ENCODE assay signal across 8 cellular contexts in genomic region chr9:35726876-35727438, GRCh38. TPM values are rescaled to one million over a fixed set of nuclear protein-coding genes. Genes with fewer than 3 reads are reported as not detected.
DNase-seq lines count a peak whose midpoint lies in the region; ATAC-seq, FAIRE-seq and TF ChIP-seq lines count a peak whose summit lies in the region.

No MANE protein-coding gene starts in this region.

- TF ChIP-seq EP300 in upper lobe of left lung (IDR thresholded peaks at IDR 0.05), result no peak

- peaks cover 55% of the 10 kb centered on the region for H3K4me1 ChIP-seq in lower lobe of right lung
- H3K4me1 ChIP-seq in upper lobe of left lung, result peaks cover 46 to 56% (median 50%) of the 10 kb centered on the region in 4 donors

- CTCF ChIA-PET in HEK293T (lab: Yijun Ruan, JAX), result interaction anchor here (1.9 kb wide), 1 partner anchor 31 kb away, joined by 6 read pairs; no protein-coding TSS in a partner anchor

- no peak overlapping the region for H3K4me3 ChIP-seq in bronchial epithelial cell (ENCODE audit: low read depth, low read length)
- H3K4me3 ChIP-seq in lower lobe of right lung, result peak overlapping the region; percentile 84
- peak overlapping the region in 2 of 4 donors; percentile 63 to 85 for H3K4me3 ChIP-seq in upper lobe of left lung

- no peak for TF ChIP-seq POLR2A in upper lobe of left lung (IDR thresholded peaks at IDR 0.05)

- POLR2A ChIA-PET in HEK293T (lab: Yijun Ruan, JAX), result interaction anchor here (0.6 kb wide), 1 partner anchor 63 kb away, joined by 4 read pairs; no protein-coding TSS in a partner anchor

- H3K9me3 ChIP-seq in lower lobe of right lung (no peaks in the 10 kb centered on the region), upper lobe of left lung (no peaks in the 10 kb centered on the region)

- ATAC-seq in lower lobe of right lung (peak; percentile 50 to 51), upper lobe of left lung (ENCODE audit: low FRiP score in 2 of 2) (no peak), HG03520 (IDR thresholded peaks at IDR 0.05; ENCODE audit: unreplicated experiment) (no peak)

- H3K27me3 ChIP-seq in bronchial epithelial cell (ENCODE audit: control insufficient read depth, insufficient read depth, low read length), result no peaks in the 10 kb centered on the region
- no peaks in the 10 kb centered on the region for H3K27me3 ChIP-seq in lower lobe of right lung (ENCODE audit: low read depth)
- no peaks in the 10 kb centered on the region for H3K27me3 ChIP-seq in upper lobe of left lung

- 36 to 52% methylated on average over 4 of the region's 4 CpGs for WGBS in upper lobe of left lung, 2 donors

- H3K36me3 ChIP-seq in bronchial epithelial cell (ENCODE audit: control insufficient read depth, insufficient read depth, low read length) (peaks cover 21% of the 10 kb centered on the region), lower lobe of right lung (peaks cover 49% of the 10 kb centered on the region), upper lobe of left lung (peaks cover 26 to 45% (median 40%) of the 10 kb centered on the region in 4 donors)

- peak; percentile 19 for TF ChIP-seq CTCF in bronchial epithelial cell (IDR thresholded peaks at IDR 0.05; ENCODE audit: insufficient read depth, low read length, severe bottlenecking)
- no peak for TF ChIP-seq CTCF in lower lobe of right lung (IDR thresholded peaks at IDR 0.05)
- TF ChIP-seq CTCF in upper lobe of left lung (IDR thresholded peaks at IDR 0.05), result no peak

- intact Hi-C loops in lower lobe of right lung (cut with DNase I), result no loop called here

- H3K27ac ChIP-seq in lower lobe of right lung (peak overlapping the region; percentile 71), upper lobe of left lung (peak overlapping the region; percentile 94 to 99 (median 97))

- DNase-seq in activated T-cell treated with anti-CD3 and anti-CD28 coated beads for 1 hour (ENCODE audit: low read depth), result peak; percentile 21
- no peak for DNase-seq in activated T-cell treated with anti-CD3 and anti-CD28 coated beads for 4 hours
- DNase-seq in NOMO-1 treated with dmso at 0.1 percent for 144 hours (lab: John Stamatoyannopoulos, UW; ENCODE audit: unreplicated experiment), result peak; percentile 54
- no peak for DNase-seq in bronchial epithelial cell (ENCODE audit: low read depth)
- peak; percentile 68 for DNase-seq in lower lobe of right lung
- peak in 1 of 2 donors; percentile 60 for DNase-seq in upper lobe of left lung
- no peak for DNase-seq in HEK293T (ENCODE audit: extremely low spot score)

- FAIRE-seq in bronchial epithelial cell (lab: Jason Lieb, UNC), result no peak

TF ChIP-seq in HEK293T, 16 proteins besides CTCF, POLR2A, EP300 and RAD21:
- no peak for TF ChIP-seq BHLHE40 (IDR thresholded peaks at IDR 0.05; ENCODE audit: borderline replicate concordance)
- TF ChIP-seq PKNOX1 (IDR thresholded peaks at IDR 0.05), result no peak
- TF ChIP-seq ELF4 (IDR thresholded peaks at IDR 0.05), result no peak
- no peak for TF ChIP-seq LEF1 (IDR thresholded peaks at IDR 0.05; ENCODE audit: borderline replicate concordance)
- TF ChIP-seq SUZ12 (IDR thresholded peaks at IDR 0.05), result no peak
- no peak for TF ChIP-seq TARDBP (IDR thresholded peaks at IDR 0.05)
- no peak for TF ChIP-seq FOXK2 (IDR thresholded peaks at IDR 0.05)
- no peak for TF ChIP-seq FOXM1 (IDR thresholded peaks at IDR 0.05; ENCODE audit: borderline replicate concordance)
- no peak for TF ChIP-seq ZNF384 (IDR thresholded peaks at IDR 0.05)
- TF ChIP-seq L3MBTL2 (conservative IDR thresholded peaks at IDR 0.05), result no peak
- no peak for TF ChIP-seq SP1 (IDR thresholded peaks at IDR 0.05)
- TF ChIP-seq ARNT (IDR thresholded peaks at IDR 0.05), result no peak
- TF ChIP-seq NFRKB (IDR thresholded peaks at IDR 0.05), result no peak

RNA-seq across cellular contexts. Expression of gene TLN1, which starts 5.0 kb away (rescaled TPM):
- 71.0 and 79.0 TPM in 2 replicates for total RNA-seq in bronchial epithelial cell
- 406 TPM for total RNA-seq in lower lobe of right lung
- total RNA-seq in upper lobe of left lung, result 100 to 1,000 TPM; 237 to 557 (median 325) TPM

RNA-seq across cellular contexts. Expression of gene CREB3, which starts 5.5 kb away (rescaled TPM):
- total RNA-seq in bronchial epithelial cell, result 45.4 and 57.9 TPM in 2 replicates
- 28.1 TPM for total RNA-seq in lower lobe of right lung
- 10 to 100 TPM; 27.2 to 61.3 (median 33.5) TPM for total RNA-seq in upper lobe of left lung

RNA-seq across cellular contexts. Expression of gene GBA2, which starts 22.1 kb away (rescaled TPM):
- 34.8 and 37.9 TPM in 2 replicates for total RNA-seq in bronchial epithelial cell
- 68.0 TPM for total RNA-seq in lower lobe of right lung
- 100 to 1,000 TPM in 1 of 6 donors, 10 to 100 TPM in 5; 60.4 to 189 (median 77.0) TPM for total RNA-seq in upper lobe of left lung

RNA-seq across cellular contexts. Expression of gene RGP1, which starts 22.1 kb away (rescaled TPM):
- 11.8 and 16.8 TPM in 2 replicates for total RNA-seq in bronchial epithelial cell
- total RNA-seq in lower lobe of right lung, result 29.6 TPM
- 10 to 100 TPM; 20.1 to 34.4 (median 23.5) TPM for total RNA-seq in upper lobe of left lung

RNA-seq across cellular contexts. Expression of gene MSMP, which starts 27.1 kb away (rescaled TPM):
- not detected in 2 replicates for total RNA-seq in bronchial epithelial cell
- not detected for total RNA-seq in lower lobe of right lung
- total RNA-seq in upper lobe of left lung, result 1 to 10 TPM in 2 of 6 donors, not detected in 4; 1.1 to 2.8 TPM

Comparison
In these comparisons a context has a peak if more than half of its experiments do, and no peak if none do; other contexts are left out.
1. DNase-seq: peak in activated T-cell treated with anti-CD3 and anti-CD28 coated beads for 1 hour (single experiment), NOMO-1 treated with dmso at 0.1 percent for 144 hours (single experiment) and lower lobe of right lung (single experiment); none in activated T-cell treated with anti-CD3 and anti-CD28 coated beads for 4 hours (single experiment), bronchial epithelial cell (single experiment) and HEK293T (single experiment).
2. ATAC-seq: peak in lower lobe of right lung (2 of 2); none in upper lobe of left lung (0 of 2) and HG03520 (single experiment).